Comparison of ENCODE assay signal across 17 cellular contexts in the genomic region with DNA sequence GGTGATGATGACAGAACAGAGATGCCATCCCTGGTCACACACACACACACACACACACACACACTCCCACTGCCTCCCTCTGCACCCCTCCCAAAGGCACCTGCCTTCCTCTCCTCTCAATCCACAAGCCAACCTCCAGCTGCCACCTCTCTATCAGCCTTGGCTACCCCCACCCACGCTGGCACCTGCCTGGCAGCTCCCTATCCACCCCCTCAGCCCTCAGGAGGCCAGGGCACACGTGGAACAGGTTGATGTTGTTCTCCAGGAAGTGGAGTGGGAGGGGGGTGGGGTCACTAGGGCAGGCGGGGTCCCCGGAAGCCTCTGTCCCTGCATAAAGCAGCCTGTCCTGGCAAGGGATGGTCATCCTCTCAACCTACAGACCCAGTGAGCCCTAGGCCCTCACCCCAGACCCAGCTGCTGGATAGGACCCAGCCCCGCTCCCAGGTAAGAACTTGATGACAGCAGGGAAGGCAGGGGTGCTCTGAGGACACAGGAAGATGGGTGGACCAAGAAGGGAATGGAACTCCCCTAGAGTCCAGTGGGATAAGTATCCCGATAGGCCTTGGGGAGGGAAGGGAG. TPM values are rescaled to one million over a fixed set of nuclear protein-coding genes. Genes with fewer than 3 reads are reported as not detected.
DNase-seq lines count a peak whose midpoint lies in the region; ATAC-seq and FAIRE-seq lines count a peak whose summit lies in the region.
"Had no signal": no experiment of that assay in that cellular context is flagged by ENCODE, and none has a peak within 500 bp of the region (broad histone marks: within the 10 kb centered on the region; RNA-seq: fewer than 3 reads in every experiment).

A gene with protein sequence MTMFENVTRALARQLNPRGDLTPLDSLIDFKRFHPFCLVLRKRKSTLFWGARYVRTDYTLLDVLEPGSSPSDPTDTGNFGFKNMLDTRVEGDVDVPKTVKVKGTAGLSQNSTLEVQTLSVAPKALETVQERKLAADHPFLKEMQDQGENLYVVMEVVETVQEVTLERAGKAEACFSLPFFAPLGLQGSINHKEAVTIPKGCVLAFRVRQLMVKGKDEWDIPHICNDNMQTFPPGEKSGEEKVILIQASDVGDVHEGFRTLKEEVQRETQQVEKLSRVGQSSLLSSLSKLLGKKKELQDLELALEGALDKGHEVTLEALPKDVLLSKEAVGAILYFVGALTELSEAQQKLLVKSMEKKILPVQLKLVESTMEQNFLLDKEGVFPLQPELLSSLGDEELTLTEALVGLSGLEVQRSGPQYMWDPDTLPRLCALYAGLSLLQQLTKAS (plus strand): TSS at position 363 of the 579 bp plus-strand sequence. CDS start 2,684 bp downstream, outside the sequence.

- H3K27me3 ChIP-seq in GM23248 (replicated peaks; ENCODE audit: insufficient read depth), result no peaks in the 10 kb centered on the region
- H3K27me3 ChIP-seq: breast epithelium had no signal

- in situ Hi-C loops in GM23248 (cut with MboI), result no loop called here

- peaks cover 4% of the 10 kb centered on the region for H3K4me1 ChIP-seq in GM23248 (ENCODE audit: insufficient read depth)
- H3K4me1 ChIP-seq: A549, breast epithelium had no signal

- WGBS in GM23248 (ENCODE audit: low coverage in 1 of 2, low lambda C conversion rate in 2 of 2, missing lambda C conversion rate in 2 of 2), 2 experiments, result 32 to 43% methylated on average over 4 to 6 of the region's 6 CpGs

- no peak within 1 kb of the TSS for H3K4me2 ChIP-seq in GM23248 (ENCODE audit: unreplicated experiment)
- H3K4me2 ChIP-seq: A549, KMS-11 had no signal

- intact Hi-C loops in dendritic cell treated with granulocyte-macrophage colony-stimulating factor and Interleukin-4, amounts not matched to agents 40 ng/mL and 50 ng/mL, for 4 days (cut with micrococcal nuclease), result no loop called here

- no peak within 1 kb of the TSS for H3K4me3 ChIP-seq in GM23248
- H3K4me3 ChIP-seq: A549, breast epithelium had no signal

- no peak for ATAC-seq in stimulated activated naive CD8-positive, alpha-beta T cell treated with anti-CD3 and anti-CD28 coated beads, Interleukin-15, Interleukin-2, amounts not matched to agents 100 U/mL and 50 U/mL, for 24 hours
- ATAC-seq in HG03025 (IDR thresholded peaks at IDR 0.05; ENCODE audit: low FRiP score, unreplicated experiment), result no peak
- ATAC-seq: A549; activated CD4-positive, CD25-positive, alpha-beta regulatory T cell treated with anti-CD3 and anti-CD28 coated beads, Interleukin-2, amount 50 U/mL, for 24 hours had no signal

- DNase-seq in NCI-H1436 (lab: John Stamatoyannopoulos, UW) (peak; percentile 12), NCI-H1436 treated with DMSO at 0.1 percent for 48 hours (lab: John Stamatoyannopoulos, UW) (no peak), urothelium cell line (ENCODE audit: low spot score) (no peak), GM23248 (no peak)
- no peak for DNase-seq in stimulated activated naive CD8-positive, alpha-beta T cell treated with anti-CD3 and anti-CD28 coated beads, Interleukin-15, Interleukin-2, amounts not matched to agents 100 U/mL and 50 U/mL, for 24 hours
- DNase-seq: activated effector memory CD4-positive, alpha-beta T cell treated with anti-CD3 and anti-CD28 coated beads, Interleukin-2, amount 50 U/mL, for 16 hours; Caco-2; effector CD8-positive, alpha-beta T cell; NCI-H1694 had no signal

- no peaks in the 10 kb centered on the region for H3K9me2 ChIP-seq in GM23248 (ENCODE audit: insufficient read depth)

- no peak within 1 kb of the TSS for H2AFZ ChIP-seq in GM23248

- H3K36me3 Mint-ChIP-seq in stimulated activated naive CD8-positive, alpha-beta T cell treated with anti-CD3 and anti-CD28 coated beads, Interleukin-15, Interleukin-2, amounts not matched to agents 100 ng/mL and 50 ng/mL, for 24 hours (ENCODE audit: low read depth), result no peaks in the 10 kb centered on the region
- no peaks in the 10 kb centered on the region for H3K36me3 Mint-ChIP-seq in dendritic cell treated with granulocyte-macrophage colony-stimulating factor and Interleukin-4, amounts not matched to agents 40 ng/mL and 50 ng/mL, for 4 days (ENCODE audit: low read depth)

- no peaks in the 10 kb centered on the region for H3K27me3 Mint-ChIP-seq in stimulated activated naive CD8-positive, alpha-beta T cell treated with anti-CD3 and anti-CD28 coated beads, Interleukin-15, Interleukin-2, amounts not matched to agents 100 ng/mL and 50 ng/mL, for 24 hours
- H3K27me3 Mint-ChIP-seq in dendritic cell treated with granulocyte-macrophage colony-stimulating factor and Interleukin-4, amounts not matched to agents 40 ng/mL and 50 ng/mL, for 4 days, result peaks cover 10% of the 10 kb centered on the region

- peak within 1 kb of the TSS; percentile 62 for H3K27ac Mint-ChIP-seq in stimulated activated naive CD8-positive, alpha-beta T cell treated with anti-CD3 and anti-CD28 coated beads, Interleukin-15, Interleukin-2, amounts not matched to agents 100 ng/mL and 50 ng/mL, for 24 hours
- peak within 1 kb of the TSS; percentile 63 for H3K27ac Mint-ChIP-seq in dendritic cell treated with granulocyte-macrophage colony-stimulating factor and Interleukin-4, amounts not matched to agents 40 ng/mL and 50 ng/mL, for 4 days

- peak; percentile 44 for FAIRE-seq in urothelium cell line (lab: Jason Lieb, UNC)
- FAIRE-seq: A549, RCC 7860 had no signal

- H3K4me1 Mint-ChIP-seq in stimulated activated naive CD8-positive, alpha-beta T cell treated with anti-CD3 and anti-CD28 coated beads, Interleukin-15, Interleukin-2, amounts not matched to agents 100 ng/mL and 50 ng/mL, for 24 hours (ENCODE audit: low read depth), result peaks cover 23% of the 10 kb centered on the region
- H3K4me1 Mint-ChIP-seq in dendritic cell treated with granulocyte-macrophage colony-stimulating factor and Interleukin-4, amounts not matched to agents 40 ng/mL and 50 ng/mL, for 4 days (ENCODE audit: low read depth), result peaks cover 72% of the 10 kb centered on the region

- no peaks in the 10 kb centered on the region for H4K20me1 ChIP-seq in GM23248 (ENCODE audit: insufficient read depth)

- no peak within 1 kb of the TSS for H3K9ac ChIP-seq in GM23248
- H3K9ac ChIP-seq: KMS-11 had no signal

- no peaks in the 10 kb centered on the region for H3K9me3 ChIP-seq in GM23248 (ENCODE audit: low read depth)
- H3K9me3 ChIP-seq: A549, breast epithelium, Caco-2 had no signal

- H3K36me3 ChIP-seq in GM23248 (ENCODE audit: low read depth), result no peaks in the 10 kb centered on the region
- H3K36me3 ChIP-seq: breast epithelium had no signal

- H3K79me2 ChIP-seq in GM23248 (ENCODE audit: insufficient read depth), result no peaks in the 10 kb centered on the region

- H3F3A ChIP-seq in GM23248 (ENCODE audit: insufficient read depth), result no peaks in the 10 kb centered on the region

- no peaks in the 10 kb centered on the region for H3K9me3 Mint-ChIP-seq in stimulated activated naive CD8-positive, alpha-beta T cell treated with anti-CD3 and anti-CD28 coated beads, Interleukin-15, Interleukin-2, amounts not matched to agents 100 ng/mL and 50 ng/mL, for 24 hours
- H3K9me3 Mint-ChIP-seq in dendritic cell treated with granulocyte-macrophage colony-stimulating factor and Interleukin-4, amounts not matched to agents 40 ng/mL and 50 ng/mL, for 4 days, result no peaks in the 10 kb centered on the region

- no peak within 1 kb of the TSS for H3K27ac ChIP-seq in GM23248
- H3K27ac ChIP-seq: A549, breast epithelium, KMS-11 had no signal

- H3K4me3 Mint-ChIP-seq in stimulated activated naive CD8-positive, alpha-beta T cell treated with anti-CD3 and anti-CD28 coated beads, Interleukin-15, Interleukin-2, amounts not matched to agents 100 ng/mL and 50 ng/mL, for 24 hours, result no peak within 1 kb of the TSS
- H3K4me3 Mint-ChIP-seq in dendritic cell treated with granulocyte-macrophage colony-stimulating factor and Interleukin-4, amounts not matched to agents 40 ng/mL and 50 ng/mL, for 4 days, result no peak within 1 kb of the TSS

RNA-seq across cellular contexts. Expression of the gene that starts here (rescaled TPM):
- not detected in 2 replicates for total RNA-seq in GM23248 (2014; rRNA removed; shearing (Covaris generic))
- polyA plus RNA-seq in GM23248 (2016; fragmentation: Nextera tagmentation; extraction: Ambion mirVana), result 0.09 and 0.21 TPM in 2 replicates
- total RNA-seq: Caco-2 had no signal
- polyA plus RNA-seq: A549 had no signal
